Comparison of ENCODE assay signal across 18 cellular contexts in the genomic region with DNA sequence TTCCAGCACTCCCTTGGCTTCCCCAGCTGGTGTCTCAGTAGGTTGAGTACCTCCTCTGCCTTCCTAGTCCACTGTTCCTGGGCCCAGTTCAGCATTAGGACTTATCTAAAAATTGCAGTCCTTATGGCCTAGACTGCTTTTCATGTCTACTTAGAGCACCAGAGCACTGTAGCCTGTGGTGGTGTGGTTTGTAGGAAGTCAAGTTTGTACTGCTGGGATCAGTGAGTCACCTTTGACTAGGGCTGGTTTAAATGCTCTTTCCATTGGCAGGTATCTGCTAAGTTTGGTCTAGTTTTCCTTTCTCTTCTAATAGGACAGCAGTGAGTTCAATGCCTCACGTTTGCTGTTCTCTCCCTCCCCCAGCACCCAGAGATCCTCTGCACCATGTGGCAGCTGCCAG.
"Had no signal": no experiment of that assay in that cellular context is flagged by ENCODE, and none has a peak within 500 bp of the region (broad histone marks: within the 10 kb centered on the region; RNA-seq: fewer than 3 reads in every experiment).

No MANE protein-coding gene starts in this region.

- ATAC-seq: activated CD4-positive, CD25-positive, alpha-beta regulatory T cell treated with anti-CD3 and anti-CD28 coated beads, Interleukin-2, amount 50 U/mL, for 24 hours; effector memory CD8-positive, alpha-beta T cell; stimulated activated naive CD8-positive, alpha-beta T cell treated with anti-CD3 and anti-CD28 coated beads, Interleukin-15, Interleukin-2, amounts not matched to agents 100 U/mL and 50 U/mL, for 24 hours had no signal

- DNase-seq: activated CD4-positive, alpha-beta T cell treated with anti-CD3 and anti-CD28 coated beads, Interleukin-2, amount 50 U/mL, for 1 hour; activated CD8-positive, alpha-beta memory T cell treated with anti-CD3 and anti-CD28 coated beads for 24 hours; activated gamma-delta T cell treated with Interleukin-2 at 50 U/mL for 16 hours; activated naive CD8-positive, alpha-beta T cell treated with anti-CD3 and anti-CD28 coated beads for 36 hours; brain microvascular endothelial cell; dermis blood vessel endothelial cell; effector memory CD8-positive, alpha-beta T cell; erythroblast; hippocampal formation; kidney glomerular epithelial cell; occipital lobe; stimulated activated CD4-positive, alpha-beta T cell treated with anti-CD3 and anti-CD28 coated beads, Interleukin-4, amount 100 ng/mL, for 4 hours; stimulated activated CD8-positive, alpha-beta memory T cell treated with anti-CD3 and anti-CD28 coated beads, Interleukin-4, amount 100 ng/mL, for 48 hours; stimulated activated naive CD8-positive, alpha-beta T cell treated with anti-CD3 and anti-CD28 coated beads, Interleukin-15, Interleukin-2, amounts not matched to agents 100 U/mL and 50 U/mL, for 24 hours had no signal

- H3K4me3 ChIP-seq: right atrium auricular region, skin epidermis, suprapubic skin had no signal

- H3K27ac ChIP-seq: brain microvascular endothelial cell, right atrium auricular region, skin epidermis, suprapubic skin had no signal
